Comparison of ENCODE assay signal across 8 cellular contexts in genomic region chr14:99687284-99688209, GRCh38. TPM values are rescaled to one million over a fixed set of nuclear protein-coding genes. Genes with fewer than 3 reads are reported as not detected.
DNase-seq lines count a peak whose midpoint lies in the region; ATAC-seq and TF ChIP-seq lines count a peak whose summit lies in the region.

No MANE protein-coding gene starts in this region.

- H3K9me3 ChIP-seq in CD8-positive, alpha-beta T cell (ENCODE audit: low read length) = no peaks in the 10 kb centered on the region
- H3K9me3 ChIP-seq in body of pancreas = no peaks in the 10 kb centered on the region

- WGBS in body of pancreas, 2 donors = 63% methylated on average over 11 to 12 of the region's 12 CpGs

- H3K27ac ChIP-seq in CD8-positive, alpha-beta T cell (ENCODE audit: low read depth, low read length) = no peak overlapping the region
- H3K27ac ChIP-seq in body of pancreas = no peak overlapping the region

- no peak overlapping the region for H3K4me3 ChIP-seq in CD8-positive, alpha-beta T cell (ENCODE audit: low read depth, low read length)
- H3K4me3 ChIP-seq in LNCaP clone FGC (ENCODE audit: low read depth, low read length) (no peak overlapping the region), body of pancreas (no peak overlapping the region)

- peaks cover 15% of the 10 kb centered on the region for H3K4me1 Mint-ChIP-seq in CD8-positive, alpha-beta T cell (ENCODE audit: low read depth)
- peaks cover 12% of the 10 kb centered on the region for H3K4me1 Mint-ChIP-seq in nephron

- CTCF ChIA-PET in CD8-positive, alpha-beta T cell (lab: Charles Lee) = interaction anchor here (0.9 to 2.1 kb wide), 7 partner anchors 8 to 192 kb away, joined by 3 to 10 read pairs (median 3); no protein-coding TSS in a partner anchor

- peaks cover 8% of the 10 kb centered on the region for H3K4me1 ChIP-seq in CD8-positive, alpha-beta T cell (ENCODE audit: insufficient read depth, low read length)
- H3K4me1 ChIP-seq in body of pancreas = peaks cover 14% of the 10 kb centered on the region

- no peak overlapping the region for H3K27ac Mint-ChIP-seq in CD8-positive, alpha-beta T cell
- H3K27ac Mint-ChIP-seq in nephron = no peak overlapping the region

- POLR2A ChIA-PET in CD8-positive, alpha-beta T cell (lab: Charles Lee) = no interaction called here

- H3K27me3 Mint-ChIP-seq in CD8-positive, alpha-beta T cell (ENCODE audit: low read depth) = peaks cover 31% of the 10 kb centered on the region
- H3K27me3 Mint-ChIP-seq in nephron (ENCODE audit: low read depth) = peaks cover 49% of the 10 kb centered on the region

- H3K27me3 ChIP-seq in CD8-positive, alpha-beta T cell (ENCODE audit: insufficient read depth, low read length) = no peaks in the 10 kb centered on the region
- no peaks in the 10 kb centered on the region for H3K27me3 ChIP-seq in body of pancreas

- DNase-seq in CD8-positive, alpha-beta T cell = peak in 5 of 7 experiments; percentile 13 to 52 (median 37)
- DNase-seq in LNCaP clone FGC (ENCODE audit: low read depth) (no peak), body of pancreas (peak in 2 of 4 donors; percentile 31 to 43), omental fat pad (ENCODE audit: low spot score) (no peak), AG08396 (ENCODE audit: low spot score) (no peak), SW 1271 (lab: John Stamatoyannopoulos, UW) (no peak), SIG-M5 (lab: John Stamatoyannopoulos, UW) (no peak)

- H3K4me3 Mint-ChIP-seq in CD8-positive, alpha-beta T cell = no peak overlapping the region
- H3K4me3 Mint-ChIP-seq in nephron = peak overlapping the region in 2 of 3 experiments; percentile 28 to 65

- H3K36me3 Mint-ChIP-seq in CD8-positive, alpha-beta T cell = peaks cover 3% of the 10 kb centered on the region
- H3K36me3 Mint-ChIP-seq in nephron (ENCODE audit: low read depth) = no peaks in the 10 kb centered on the region

- ATAC-seq in CD8-positive, alpha-beta T cell = no peak
- ATAC-seq in body of pancreas (no peak), omental fat pad (ENCODE audit: low FRiP score) (no peak)

- TF ChIP-seq POLR2A in body of pancreas (IDR thresholded peaks at IDR 0.05) = no peak

- no peaks in the 10 kb centered on the region for H3K9me3 Mint-ChIP-seq in CD8-positive, alpha-beta T cell
- H3K9me3 Mint-ChIP-seq in nephron = no peaks in the 10 kb centered on the region

- no peaks in the 10 kb centered on the region for H3K36me3 ChIP-seq in CD8-positive, alpha-beta T cell (ENCODE audit: insufficient read depth, low read length)
- H3K36me3 ChIP-seq in body of pancreas (replicated peaks in 1 of 2; ENCODE audit: insufficient read depth in 1 of 2, low read depth in 2 of 2) = no peaks in the 10 kb centered on the region

- TF ChIP-seq CTCF in CD8-positive, alpha-beta T cell (IDR thresholded peaks at IDR 0.05) = peak; percentile 81
- TF ChIP-seq CTCF in LNCaP clone FGC (IDR thresholded peaks at IDR 0.05; ENCODE audit: control insufficient read depth, extremely low read depth, insufficient read depth) = peak; percentile 46
- peak; percentile 34 to 62 (median 43) for TF ChIP-seq CTCF in body of pancreas (IDR thresholded peaks at IDR 0.05)
- peak; percentile 36 to 60 (median 59) for TF ChIP-seq CTCF in nephron (IDR thresholded peaks at IDR 0.05; ENCODE audit: unreplicated experiment in 3 of 3)
- no peak for TF ChIP-seq CTCF in omental fat pad (IDR thresholded peaks at IDR 0.05)

- intact Hi-C loops in CD8-positive, alpha-beta T cell (cut with DNase I, micrococcal nuclease) = loop anchor here in 1 of 2 experiments (10.0 kb wide), 2 partner anchors 857 to 1983 kb away; no protein-coding TSS in a partner anchor
- intact Hi-C loops in body of pancreas (cut with DNase I) = no loop called here

RNA-seq across cellular contexts. Expression of gene CYP46A1, which starts 3.4 kb away (rescaled TPM):
- under 1 TPM; 0.19 to 0.30 TPM for total RNA-seq in CD8-positive, alpha-beta T cell
- total RNA-seq in body of pancreas = 1 to 10 TPM; 1.3 to 4.9 TPM
- 1 to 10 TPM in 1 of 4 donors, under 1 TPM in 3; 0.94 to 2.4 (median 0.95) TPM for total RNA-seq in omental fat pad

RNA-seq across cellular contexts. Expression of gene HHIPL1, which starts 42.6 kb away (rescaled TPM):
- total RNA-seq in CD8-positive, alpha-beta T cell = under 1 TPM in 1 of 2 experiments, not detected in 1; 0.11 TPM
- total RNA-seq in body of pancreas (under 1 TPM; under 0.01 to 0.26 TPM), omental fat pad (1 to 10 TPM; 2.2 to 4.7 (median 3.6) TPM)

Comparison
In these comparisons a context has a peak if more than half of its experiments do, and no peak if none do; other contexts are left out.
1. DNase-seq: peak in CD8-positive, alpha-beta T cell (5 of 7); none in LNCaP clone FGC (single experiment), omental fat pad (single experiment), AG08396 (single experiment), SW 1271 (0 of 2) and SIG-M5 (single experiment).
2. CTCF ChIP-seq: peak in CD8-positive, alpha-beta T cell (single experiment), LNCaP clone FGC (single experiment), body of pancreas (7 of 7) and nephron (3 of 3); none in omental fat pad (0 of 3).